ENCODE assay signal across 1 cellular context in the genomic region with DNA sequence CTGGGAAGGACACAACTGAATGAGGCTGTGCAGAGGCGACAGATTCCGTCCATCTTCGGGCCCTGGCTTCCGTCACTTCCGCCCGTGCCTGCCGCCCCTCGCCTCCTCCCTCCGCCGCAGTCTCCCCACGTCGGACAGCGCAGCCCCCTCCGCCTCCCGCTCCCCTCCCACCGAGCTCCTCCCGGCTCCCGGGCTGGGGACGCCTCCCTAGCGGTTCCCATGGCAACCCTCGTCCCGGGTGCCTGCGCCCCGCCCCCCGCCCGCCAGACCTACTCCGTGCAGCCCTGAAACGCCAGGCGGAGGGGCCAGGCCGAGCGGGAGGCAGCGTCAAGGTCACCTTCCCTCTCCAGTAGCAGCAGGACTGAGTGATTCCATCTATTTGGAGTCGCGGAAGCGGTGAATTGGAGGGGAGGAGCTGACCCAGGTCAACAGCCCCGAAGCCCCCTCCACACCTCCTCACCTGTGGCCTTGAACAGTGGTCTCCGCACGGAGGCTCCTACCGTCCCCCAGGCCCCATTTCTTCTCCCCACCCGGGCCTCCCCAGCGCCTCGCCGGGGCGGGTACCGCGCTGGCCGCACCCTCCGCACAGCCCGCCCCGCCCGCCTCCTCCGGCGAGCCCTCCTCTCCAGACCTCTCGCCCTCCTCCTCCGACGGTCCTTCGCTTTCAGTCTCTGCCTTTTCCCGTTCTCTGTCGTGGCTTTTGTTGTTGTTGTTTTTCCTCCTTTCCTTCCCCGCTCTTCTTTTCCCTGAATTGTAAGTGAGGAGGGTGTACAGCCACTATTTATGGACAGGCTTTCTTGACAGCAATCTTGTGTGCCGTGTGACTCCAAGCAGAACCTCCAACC.
TF ChIP-seq lines count a peak whose summit lies in the region.

No MANE protein-coding gene starts in this region.

TF ChIP-seq in HepG2, 621 proteins besides CTCF, POLR2A, EP300 and RAD21 (continued from another document and continues in another):
- TF ChIP-seq, protein P1, sequence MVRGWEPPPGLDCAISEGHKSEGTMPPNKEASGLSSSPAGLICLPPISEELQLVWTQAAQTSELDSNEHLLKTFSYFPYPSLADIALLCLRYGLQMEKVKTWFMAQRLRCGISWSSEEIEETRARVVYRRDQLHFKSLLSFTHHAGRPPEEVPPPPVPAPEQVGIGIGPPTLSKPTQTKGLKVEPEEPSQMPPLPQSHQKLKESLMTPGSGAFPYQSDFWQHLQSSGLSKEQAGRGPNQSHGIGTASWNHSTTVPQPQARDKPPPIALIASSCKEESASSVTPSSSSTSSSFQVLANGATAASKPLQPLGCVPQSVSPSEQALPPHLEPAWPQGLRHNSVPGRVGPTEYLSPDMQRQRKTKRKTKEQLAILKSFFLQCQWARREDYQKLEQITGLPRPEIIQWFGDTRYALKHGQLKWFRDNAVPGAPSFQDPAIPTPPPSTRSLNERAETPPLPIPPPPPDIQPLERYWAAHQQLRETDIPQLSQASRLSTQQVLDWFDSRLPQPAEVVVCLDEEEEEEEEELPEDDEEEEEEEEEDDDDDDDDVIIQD (CRISPR knock-in tag; IDR thresholded peaks at IDR 0.05; ENCODE audit: low read depth) = peak; percentile 95
- TF ChIP-seq, protein P2, sequence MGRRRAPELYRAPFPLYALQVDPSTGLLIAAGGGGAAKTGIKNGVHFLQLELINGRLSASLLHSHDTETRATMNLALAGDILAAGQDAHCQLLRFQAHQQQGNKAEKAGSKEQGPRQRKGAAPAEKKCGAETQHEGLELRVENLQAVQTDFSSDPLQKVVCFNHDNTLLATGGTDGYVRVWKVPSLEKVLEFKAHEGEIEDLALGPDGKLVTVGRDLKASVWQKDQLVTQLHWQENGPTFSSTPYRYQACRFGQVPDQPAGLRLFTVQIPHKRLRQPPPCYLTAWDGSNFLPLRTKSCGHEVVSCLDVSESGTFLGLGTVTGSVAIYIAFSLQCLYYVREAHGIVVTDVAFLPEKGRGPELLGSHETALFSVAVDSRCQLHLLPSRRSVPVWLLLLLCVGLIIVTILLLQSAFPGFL (CRISPR knock-in tag; IDR thresholded peaks at IDR 0.05) = no peak
- TF ChIP-seq, protein P3, sequence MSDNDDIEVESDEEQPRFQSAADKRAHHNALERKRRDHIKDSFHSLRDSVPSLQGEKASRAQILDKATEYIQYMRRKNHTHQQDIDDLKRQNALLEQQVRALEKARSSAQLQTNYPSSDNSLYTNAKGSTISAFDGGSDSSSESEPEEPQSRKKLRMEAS (IDR thresholded peaks at IDR 0.05) = peak; percentile 88
- TF ChIP-seq, protein P4, sequence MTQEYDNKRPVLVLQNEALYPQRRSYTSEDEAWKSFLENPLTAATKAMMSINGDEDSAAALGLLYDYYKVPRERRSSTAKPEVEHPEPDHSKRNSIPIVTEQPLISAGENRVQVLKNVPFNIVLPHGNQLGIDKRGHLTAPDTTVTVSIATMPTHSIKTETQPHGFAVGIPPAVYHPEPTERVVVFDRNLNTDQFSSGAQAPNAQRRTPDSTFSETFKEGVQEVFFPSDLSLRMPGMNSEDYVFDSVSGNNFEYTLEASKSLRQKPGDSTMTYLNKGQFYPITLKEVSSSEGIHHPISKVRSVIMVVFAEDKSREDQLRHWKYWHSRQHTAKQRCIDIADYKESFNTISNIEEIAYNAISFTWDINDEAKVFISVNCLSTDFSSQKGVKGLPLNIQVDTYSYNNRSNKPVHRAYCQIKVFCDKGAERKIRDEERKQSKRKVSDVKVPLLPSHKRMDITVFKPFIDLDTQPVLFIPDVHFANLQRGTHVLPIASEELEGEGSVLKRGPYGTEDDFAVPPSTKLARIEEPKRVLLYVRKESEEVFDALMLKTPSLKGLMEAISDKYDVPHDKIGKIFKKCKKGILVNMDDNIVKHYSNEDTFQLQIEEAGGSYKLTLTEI (CRISPR knock-in tag; conservative IDR thresholded peaks at IDR 0.05) = no peak
- TF ChIP-seq SUZ12 (IDR thresholded peaks at IDR 0.05; ENCODE audit: low read depth, low read length) (no peak), ZNF274 (CRISPR knock-in tag; IDR thresholded peaks at IDR 0.05) (peak; percentile 43), SAFB2 (CRISPR knock-in tag; IDR thresholded peaks at IDR 0.05; ENCODE audit: borderline replicate concordance, low read depth) (peak; percentile 98; the same call in 1 of the 2 replicates), TAF15 (IDR thresholded peaks at IDR 0.05; ENCODE audit: low read depth, low read length, poor library complexity, severe bottlenecking) (peak; percentile 98), ZNF850 (CRISPR knock-in tag; conservative IDR thresholded peaks at IDR 0.05) (no peak), U2AF2 (IDR thresholded peaks at IDR 0.05; ENCODE audit: low read depth, low read length) (peak; percentile 99), RCOR2 (CRISPR knock-in tag; IDR thresholded peaks at IDR 0.05) (peak; percentile 91), GATAD2A (CRISPR knock-in tag; IDR thresholded peaks at IDR 0.05) (peak; percentile 94), ZNF333 (CRISPR knock-in tag; IDR thresholded peaks at IDR 0.05; ENCODE audit: borderline replicate concordance) (no peak; the same call in 1 of the 2 replicates), CBX5 (CRISPR knock-in tag; IDR thresholded peaks at IDR 0.05; ENCODE audit: borderline replicate concordance) (peak; percentile 97), SSRP1 (CRISPR knock-in tag; IDR thresholded peaks at IDR 0.05) (peak; percentile 99), SP4 (CRISPR knock-in tag; IDR thresholded peaks at IDR 0.05) (peak; percentile 92), NBN (conservative IDR thresholded peaks at IDR 0.05) (peak; percentile 79; the same call in 1 of the 2 replicates), U2AF1 (optimal IDR thresholded peaks at IDR 0.05; ENCODE audit: low read depth, low read length) (no peak), SP5 (CRISPR knock-in tag; IDR thresholded peaks at IDR 0.05; ENCODE audit: borderline replicate concordance, low read depth) (peak; percentile 97), ZNF569 (CRISPR knock-in tag; IDR thresholded peaks at IDR 0.05; ENCODE audit: borderline replicate concordance) (peak; percentile 92), RFXANK (CRISPR knock-in tag; IDR thresholded peaks at IDR 0.05) (peak; percentile 77; the same call in 1 of the 2 replicates), ZNF841 (CRISPR knock-in tag; IDR thresholded peaks at IDR 0.05; ENCODE audit: borderline replicate concordance) (no peak), KDM5A (IDR thresholded peaks at IDR 0.05; ENCODE audit: borderline replicate concordance, low read length) (peak; percentile 66; the same call in 1 of the 2 replicates), ZNF766 (CRISPR knock-in tag; IDR thresholded peaks at IDR 0.05; ENCODE audit: borderline replicate concordance) (peak; percentile 95), IKZF1 (IDR thresholded peaks at IDR 0.05) (no peak), PHB2 (IDR thresholded peaks at IDR 0.05; ENCODE audit: partially characterized antibody) (no peak), ZNF772 (CRISPR knock-in tag; IDR thresholded peaks at IDR 0.05) (peak; percentile 99), SNAPC2 (CRISPR knock-in tag; IDR thresholded peaks at IDR 0.05) (peak; percentile 98), NFKB2 (CRISPR knock-in tag; IDR thresholded peaks at IDR 0.05; ENCODE audit: borderline replicate concordance) (peak; percentile 95; the same call in 1 of the 2 replicates), HMG20A (CRISPR knock-in tag; IDR thresholded peaks at IDR 0.05; ENCODE audit: borderline replicate concordance) (peak; percentile 79), ZNF883 (CRISPR knock-in tag; IDR thresholded peaks at IDR 0.05; ENCODE audit: not compliant biosample characterization) (peak; percentile 92), KDM3A (CRISPR knock-in tag; IDR thresholded peaks at IDR 0.05; ENCODE audit: low read depth) (peak; percentile 100)
- TF ChIP-seq, protein P5, sequence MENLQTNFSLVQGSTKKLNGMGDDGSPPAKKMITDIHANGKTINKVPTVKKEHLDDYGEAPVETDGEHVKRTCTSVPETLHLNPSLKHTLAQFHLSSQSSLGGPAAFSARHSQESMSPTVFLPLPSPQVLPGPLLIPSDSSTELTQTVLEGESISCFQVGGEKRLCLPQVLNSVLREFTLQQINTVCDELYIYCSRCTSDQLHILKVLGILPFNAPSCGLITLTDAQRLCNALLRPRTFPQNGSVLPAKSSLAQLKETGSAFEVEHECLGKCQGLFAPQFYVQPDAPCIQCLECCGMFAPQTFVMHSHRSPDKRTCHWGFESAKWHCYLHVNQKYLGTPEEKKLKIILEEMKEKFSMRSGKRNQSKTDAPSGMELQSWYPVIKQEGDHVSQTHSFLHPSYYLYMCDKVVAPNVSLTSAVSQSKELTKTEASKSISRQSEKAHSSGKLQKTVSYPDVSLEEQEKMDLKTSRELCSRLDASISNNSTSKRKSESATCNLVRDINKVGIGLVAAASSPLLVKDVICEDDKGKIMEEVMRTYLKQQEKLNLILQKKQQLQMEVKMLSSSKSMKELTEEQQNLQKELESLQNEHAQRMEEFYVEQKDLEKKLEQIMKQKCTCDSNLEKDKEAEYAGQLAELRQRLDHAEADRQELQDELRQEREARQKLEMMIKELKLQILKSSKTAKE (CRISPR knock-in tag; IDR thresholded peaks at IDR 0.05; ENCODE audit: borderline replicate concordance) = peak; percentile 96
- TF ChIP-seq, protein P6, sequence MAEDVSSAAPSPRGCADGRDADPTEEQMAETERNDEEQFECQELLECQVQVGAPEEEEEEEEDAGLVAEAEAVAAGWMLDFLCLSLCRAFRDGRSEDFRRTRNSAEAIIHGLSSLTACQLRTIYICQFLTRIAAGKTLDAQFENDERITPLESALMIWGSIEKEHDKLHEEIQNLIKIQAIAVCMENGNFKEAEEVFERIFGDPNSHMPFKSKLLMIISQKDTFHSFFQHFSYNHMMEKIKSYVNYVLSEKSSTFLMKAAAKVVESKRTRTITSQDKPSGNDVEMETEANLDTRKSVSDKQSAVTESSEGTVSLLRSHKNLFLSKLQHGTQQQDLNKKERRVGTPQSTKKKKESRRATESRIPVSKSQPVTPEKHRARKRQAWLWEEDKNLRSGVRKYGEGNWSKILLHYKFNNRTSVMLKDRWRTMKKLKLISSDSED (CRISPR knock-in tag; IDR thresholded peaks at IDR 0.05) = no peak
- TF ChIP-seq, protein P7, sequence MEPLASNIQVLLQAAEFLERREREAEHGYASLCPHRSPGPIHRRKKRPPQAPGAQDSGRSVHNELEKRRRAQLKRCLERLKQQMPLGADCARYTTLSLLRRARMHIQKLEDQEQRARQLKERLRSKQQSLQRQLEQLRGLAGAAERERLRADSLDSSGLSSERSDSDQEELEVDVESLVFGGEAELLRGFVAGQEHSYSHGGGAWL (CRISPR knock-in tag; IDR thresholded peaks at IDR 0.05) = peak; percentile 81
- TF ChIP-seq, protein P8, sequence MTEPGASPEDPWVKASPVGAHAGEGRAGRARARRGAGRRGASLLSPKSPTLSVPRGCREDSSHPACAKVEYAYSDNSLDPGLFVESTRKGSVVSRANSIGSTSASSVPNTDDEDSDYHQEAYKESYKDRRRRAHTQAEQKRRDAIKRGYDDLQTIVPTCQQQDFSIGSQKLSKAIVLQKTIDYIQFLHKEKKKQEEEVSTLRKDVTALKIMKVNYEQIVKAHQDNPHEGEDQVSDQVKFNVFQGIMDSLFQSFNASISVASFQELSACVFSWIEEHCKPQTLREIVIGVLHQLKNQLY (CRISPR knock-in tag; IDR thresholded peaks at IDR 0.05) = peak; percentile 70
- TF ChIP-seq, protein P9, sequence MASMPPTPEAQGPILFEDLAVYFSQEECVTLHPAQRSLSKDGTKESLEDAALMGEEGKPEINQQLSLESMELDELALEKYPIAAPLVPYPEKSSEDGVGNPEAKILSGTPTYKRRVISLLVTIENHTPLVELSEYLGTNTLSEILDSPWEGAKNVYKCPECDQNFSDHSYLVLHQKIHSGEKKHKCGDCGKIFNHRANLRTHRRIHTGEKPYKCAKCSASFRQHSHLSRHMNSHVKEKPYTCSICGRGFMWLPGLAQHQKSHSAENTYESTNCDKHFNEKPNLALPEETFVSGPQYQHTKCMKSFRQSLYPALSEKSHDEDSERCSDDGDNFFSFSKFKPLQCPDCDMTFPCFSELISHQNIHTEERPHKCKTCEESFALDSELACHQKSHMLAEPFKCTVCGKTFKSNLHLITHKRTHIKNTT (CRISPR knock-in tag; IDR thresholded peaks at IDR 0.05) = no peak
- TF ChIP-seq, protein P10, sequence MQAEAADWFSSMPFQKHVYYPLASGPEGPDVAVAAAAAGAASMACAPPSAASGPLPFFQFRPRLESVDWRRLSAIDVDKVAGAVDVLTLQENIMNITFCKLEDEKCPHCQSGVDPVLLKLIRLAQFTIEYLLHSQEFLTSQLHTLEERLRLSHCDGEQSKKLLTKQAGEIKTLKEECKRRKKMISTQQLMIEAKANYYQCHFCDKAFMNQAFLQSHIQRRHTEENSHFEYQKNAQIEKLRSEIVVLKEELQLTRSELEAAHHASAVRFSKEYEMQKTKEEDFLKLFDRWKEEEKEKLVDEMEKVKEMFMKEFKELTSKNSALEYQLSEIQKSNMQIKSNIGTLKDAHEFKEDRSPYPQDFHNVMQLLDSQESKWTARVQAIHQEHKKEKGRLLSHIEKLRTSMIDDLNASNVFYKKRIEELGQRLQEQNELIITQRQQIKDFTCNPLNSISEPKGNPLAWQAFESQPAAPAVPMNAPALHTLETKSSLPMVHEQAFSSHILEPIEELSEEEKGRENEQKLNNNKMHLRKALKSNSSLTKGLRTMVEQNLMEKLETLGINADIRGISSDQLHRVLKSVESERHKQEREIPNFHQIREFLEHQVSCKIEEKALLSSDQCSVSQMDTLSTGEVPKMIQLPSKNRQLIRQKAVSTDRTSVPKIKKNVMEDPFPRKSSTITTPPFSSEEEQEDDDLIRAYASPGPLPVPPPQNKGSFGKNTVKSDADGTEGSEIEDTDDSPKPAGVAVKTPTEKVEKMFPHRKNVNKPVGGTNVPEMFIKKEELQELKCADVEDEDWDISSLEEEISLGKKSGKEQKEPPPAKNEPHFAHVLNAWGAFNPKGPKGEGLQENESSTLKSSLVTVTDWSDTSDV (CRISPR knock-in tag; IDR thresholded peaks at IDR 0.05) = no peak
